ENCODE assay signal across 14 cellular contexts in the genomic region with DNA sequence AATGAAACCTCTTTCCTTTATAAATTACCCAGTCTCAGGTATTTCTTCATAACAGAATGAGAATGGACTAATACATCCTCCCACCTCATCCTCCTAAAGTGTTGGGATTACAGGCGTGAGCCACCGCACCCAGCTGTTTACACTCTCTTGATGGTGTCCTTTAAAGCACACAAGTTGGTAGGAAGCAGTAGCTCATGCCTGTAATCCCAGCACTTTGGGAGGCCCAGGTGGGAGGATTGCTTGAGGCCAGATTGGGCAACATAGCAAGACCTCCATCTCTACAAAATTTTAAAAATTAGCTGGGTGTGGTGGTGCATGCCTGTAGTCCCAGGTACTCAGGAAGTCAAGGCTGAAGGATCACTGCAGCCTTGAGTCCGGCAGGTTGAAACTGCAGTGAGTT. TPM values are rescaled to one million over a fixed set of nuclear protein-coding genes. Genes with fewer than 3 reads are reported as not detected.
"Had no signal": no experiment of that assay in that cellular context is flagged by ENCODE, and none has a peak within 500 bp of the region (broad histone marks: within the 10 kb centered on the region; RNA-seq: fewer than 3 reads in every experiment).

No MANE protein-coding gene starts in this region.

RNA-seq across cellular contexts. Expression of a gene that starts 23.3 kb away (rescaled TPM):
- total RNA-seq: activated naive CD4-positive, alpha-beta T cell treated with anti-CD3 and anti-CD28 coated beads for 36 hours; activated naive CD4-positive, alpha-beta T cell treated with anti-CD3 and anti-CD28 coated beads, Interleukin-2, amount 50 U/mL, for 72 hours; activated naive CD8-positive, alpha-beta T cell treated with anti-CD3 and anti-CD28 coated beads for 36 hours; activated naive CD8-positive, alpha-beta T cell treated with anti-CD3 and anti-CD28 coated beads, Interleukin-2, amount 10 ng/mL, durations not matched to agents 7 days and 5 days; activated T-cell treated with anti-CD3 and anti-CD28 coated beads, Interleukin-2, amount 50 U/mL, for 4 hours; activated T-cell treated with anti-CD3 and anti-CD28 coated beads, Interleukin-2, amount 50 U/mL, for 72 hours; activated T-helper 1 cell treated with anti-CD3 and anti-CD28 coated beads, Interleukin-12 subunit alpha, Interleukin-12 subunit beta, Interleukin-2, Interleukin-4 antibody, amounts not matched to agents 30 ng/mL and 10 ng/mL and 1 ng/mL, durations not matched to agents 14 hours and 24 hours and 36 hours; activated T-helper 17 cell treated with anti-CD3 and anti-CD28 coated beads, Interleukin-2, amount 50 U/mL, for 72 hours; activated T-helper 2 cell treated with anti-CD3 and anti-CD28 coated beads, Interferon-gamma antibody, Interleukin-2, Interleukin-4, amounts not matched to agents 10 μg/mL and 5 μg/mL and 100 μg/mL, durations not matched to agents 14 hours and 24 hours and 36 hours; ascending aorta; body of pancreas; breast epithelium; bronchial epithelial cell had no signal
- polyA plus RNA-seq: aorta had no signal
